ENCODE assay signal across 1 cellular context in genomic region chr7:6169805-6170520, GRCh38.
TF ChIP-seq lines count a peak whose summit lies in the region.

No MANE protein-coding gene starts in this region.

TF ChIP-seq in HepG2, 621 proteins besides CTCF, POLR2A, EP300 and RAD21 (continued from another document):
- TF ChIP-seq ZHX2 (IDR thresholded peaks at IDR 0.05; ENCODE audit: low read depth) (no peak), ZHX2 (CRISPR knock-in tag; IDR thresholded peaks at IDR 0.05; ENCODE audit: borderline replicate concordance) (no peak)
